ENCODE assay signal across 30 cellular contexts in genomic region chr10:132739225-132739613, GRCh38. TPM values are rescaled to one million over a fixed set of nuclear protein-coding genes. Genes with fewer than 3 reads are reported as not detected.
DNase-seq lines count a peak whose midpoint lies in the region; ATAC-seq, FAIRE-seq and TF ChIP-seq lines count a peak whose summit lies in the region.
"Had no signal": no experiment of that assay in that cellular context is flagged by ENCODE, and none has a peak within 500 bp of the region (broad histone marks: within the 10 kb centered on the region; RNA-seq: fewer than 3 reads in every experiment).

No MANE protein-coding gene starts in this region.

- H3K36me3 ChIP-seq in H1 (ENCODE audit: control insufficient read depth in 2 of 4, insufficient read depth in 4 of 4, low read length in 3 of 4) (no peaks in the 10 kb centered on the region), mucosa of descending colon (ENCODE audit: low read depth) (no peaks in the 10 kb centered on the region)
- H3K36me3 ChIP-seq: BE2C had no signal

- H3K23ac ChIP-seq in H1 (ENCODE audit: insufficient read length), result no peak overlapping the region

- no peaks in the 10 kb centered on the region for H3K27me3 ChIP-seq in H1 (replicated peaks in 1 of 4; ENCODE audit: control insufficient read depth in 3 of 4, extremely low read depth in 1 of 4, insufficient read depth in 3 of 4, low read length in 3 of 4)
- H3K27me3 ChIP-seq: BE2C had no signal

- no peaks in the 10 kb centered on the region for H3K79me2 ChIP-seq in H1 (ENCODE audit: control insufficient read depth in 1 of 2, insufficient read depth in 2 of 2, low read length in 2 of 2)

- FAIRE-seq in H1 (lab: Jason Lieb, UNC), result no peak
- FAIRE-seq: GM12878, HepG2 had no signal

- H2BK5ac ChIP-seq in H1 (ENCODE audit: low read depth, low read length), result no peak overlapping the region

- H3K9me3 ChIP-seq in H1 (ENCODE audit: insufficient read depth in 2 of 2, low read depth in 1 of 2, low read length in 1 of 2), result no peaks in the 10 kb centered on the region
- H3K9me3 ChIP-seq in mucosa of descending colon, result no peaks in the 10 kb centered on the region
- H3K9me3 ChIP-seq: BE2C had no signal

- TF ChIP-seq CTCF in H1 (IDR thresholded peaks at IDR 0.05; ENCODE audit: control extremely low read depth in 1 of 3, insufficient read depth in 1 of 3, low read depth in 1 of 3, low read length in 3 of 3) (no peak), mucosa of descending colon (IDR thresholded peaks at IDR 0.05) (no peak)

- no peaks in the 10 kb centered on the region for H3K23me2 ChIP-seq in H1 (ENCODE audit: low read depth, low read length)

- H4K5ac ChIP-seq in H1 (ENCODE audit: insufficient read length, low read depth, low read length), result no peak overlapping the region

- H2BK12ac ChIP-seq in H1 (ENCODE audit: low read depth, low read length), result no peak overlapping the region

- no peak overlapping the region for H4K91ac ChIP-seq in H1 (replicated peaks; ENCODE audit: insufficient read length, low read length)

- H4K20me1 ChIP-seq in H1 (replicated peaks in 1 of 2; ENCODE audit: control insufficient read depth in 1 of 2, insufficient read depth in 2 of 2, low read length in 2 of 2), result peaks cover 2 to 5% of the 10 kb centered on the region in 2 experiments

- intact Hi-C loops in mucosa of descending colon (cut with DNase I, micrococcal nuclease), result no loop called here

- H3K4me1 ChIP-seq in H1 (replicated peaks in 1 of 4; ENCODE audit: control insufficient read depth in 3 of 4, insufficient read depth in 4 of 4, low read length in 3 of 4) (peaks cover 0 to 22% (median 8%) of the 10 kb centered on the region in 4 experiments; a peak in 5 of 7 replicates), mucosa of descending colon (ENCODE audit: low read depth) (peaks cover 6% of the 10 kb centered on the region)

- H3K27ac ChIP-seq in H1 (ENCODE audit: low read depth, low read length), result no peak overlapping the region

- peak overlapping the region; percentile 17 for H4K8ac ChIP-seq in H1 (ENCODE audit: extremely low read depth, insufficient read depth, low read length)

- no peak overlapping the region for H2AFZ ChIP-seq in H1 (ENCODE audit: low read length)

- H3K79me1 ChIP-seq in H1 (ENCODE audit: low read depth, low read length), result no peaks in the 10 kb centered on the region; the same call in 1 of the 2 replicates

- POLR2A ChIA-PET in H1 (lab: Charles Lee; ENCODE audit: partially characterized antibody), result interaction anchor here (0.9 kb wide), 1 partner anchor 9 kb away, joined by 4 read pairs; no protein-coding TSS in a partner anchor

- no peak overlapping the region for H3K4ac ChIP-seq in H1 (replicated peaks; ENCODE audit: insufficient read length, low read depth, low read length)

- no peak overlapping the region for H3K4me2 ChIP-seq in H1 (ENCODE audit: insufficient read depth in 1 of 2, low read depth in 2 of 2, low read length in 2 of 2)

- H3K9ac ChIP-seq in H1 (replicated peaks in 1 of 4; ENCODE audit: extremely low read depth in 1 of 4, low read depth in 3 of 4, low read length in 3 of 4), result no peak overlapping the region

- no peak overlapping the region for H3K56ac ChIP-seq in H1 (replicated peaks; ENCODE audit: insufficient read length, low read depth, low read length)

- no peak overlapping the region for H2BK120ac ChIP-seq in H1 (replicated peaks; ENCODE audit: low read depth, low read length)

- CTCF ChIA-PET in H1 (lab: Charles Lee; ENCODE audit: partially characterized antibody), result interaction anchor here (1.0 to 1.4 kb wide), 3 partner anchors 10 to 288 kb away, joined by 3 read pairs; no protein-coding TSS in a partner anchor

- no peak for TF ChIP-seq EP300 in H1 (IDR thresholded peaks at IDR 0.05; ENCODE audit: borderline replicate concordance in 1 of 2, low read depth in 2 of 2, low read length in 2 of 2)

- DNase-seq in NCI-H2171 treated with DMSO at 0.1 percent for 48 hours (lab: John Stamatoyannopoulos, UW) (peak; percentile 38), NCI-H2171 (lab: John Stamatoyannopoulos, UW) (no peak), H1 (ENCODE audit: low read depth in 1 of 2, low spot score in 2 of 2) (no peak), retina (peak; percentile 47), NCI-H748 (lab: John Stamatoyannopoulos, UW; ENCODE audit: unreplicated experiment) (no peak), mucosa of descending colon (no peak), iPS-NIHi11 (ENCODE audit: low spot score) (no peak), SW480 (ENCODE audit: low spot score) (no peak)
- DNase-seq: 8988T; ACHN; BE2C; CD4-positive, CD25-positive, alpha-beta regulatory T cell; DMS53; GOT3; HCEC 1CT; Karpas-422; NCI-H1092 treated with DMSO at 0.1 percent for 48 hours; NCI-H1436; NCI-H187; NCI-H446; NCI-H524 treated with DMSO at 0.1 percent for 48 hours; NCI-H82; NK-92 treated with Interleukin-12 subunit alpha and Interleukin-12 subunit beta, amount 100 ng/mL, for 24 hours; PC-3 had no signal

- no peak for TF ChIP-seq RAD21 in H1 (IDR thresholded peaks at IDR 0.05 in 1 of 2, conservative IDR thresholded peaks at IDR 0.05 in 1 of 2; ENCODE audit: low read depth in 2 of 2, low read length in 2 of 2)

- H3K18ac ChIP-seq in H1 (ENCODE audit: extremely low read depth, low read length), result no peak overlapping the region

- no peak overlapping the region for H2AK5ac ChIP-seq in H1 (ENCODE audit: low read depth, low read length)

- H3K4me3 ChIP-seq in H1 (ENCODE audit: extremely low read depth in 1 of 4, insufficient read depth in 2 of 4, low read depth in 3 of 4, low read length in 4 of 4) (no peak overlapping the region), mucosa of descending colon (no peak overlapping the region)
- H3K4me3 ChIP-seq: GM12878 had no signal

- WGBS in H1 (ENCODE audit: extremely low coverage in 1 of 2, insufficient coverage in 1 of 2, insufficient read length in 1 of 2, insufficient replicate concordance in 2 of 2, low coverage in 1 of 2, low lambda C conversion rate in 2 of 2, missing lambda C conversion rate in 1 of 2), 2 experiments, result 84% methylated on average over 14 of the region's 14 CpGs; no CpG with 5 or more reads in 1 of the 2 experiments

- ATAC-seq in mucosa of descending colon, result no peak
- ATAC-seq: GM12878, HepG2, PC-3, SK-N-SH treated with all-trans-retinoic acid at 6 μM for 48 hours had no signal

- H3K14ac ChIP-seq in H1 (ENCODE audit: insufficient read length), result no peak overlapping the region

- H2BK20ac ChIP-seq in H1 (ENCODE audit: low read length), result no peak overlapping the region

- no peak for TF ChIP-seq POLR2A in H1 (IDR thresholded peaks at IDR 0.05; ENCODE audit: control extremely low read depth in 1 of 2, low read depth in 2 of 2, low read length in 2 of 2)

- H2BK15ac ChIP-seq in H1 (ENCODE audit: low read length), result no peak overlapping the region

TF ChIP-seq in H1, 55 proteins besides CTCF, POLR2A, EP300 and RAD21:
- TF ChIP-seq SIRT6 (IDR thresholded peaks at IDR 0.05; ENCODE audit: low read length) (no peak), POU5F1 (IDR thresholded peaks at IDR 0.05; ENCODE audit: low read depth, low read length) (no peak)

RNA-seq across cellular contexts. Expression of gene NKX6-2, which starts 46.7 kb away (rescaled TPM):
- not detected in 2 replicates for total RNA-seq in H1 (2021; fragmentation: NEBNext Ultra II Directional; extraction: Animal tissue kit (Norgen Biotek cat#: 25700))
- 0.06 and 0.14 TPM in 2 replicates for polyA plus RNA-seq in H1 (2011; rRNA removed)
- 0.09 TPM for polyA plus RNA-seq in H1 (2011; cell fraction: cytosol; rRNA removed)
- polyA plus RNA-seq in H1 (2011; cell fraction: nucleus; rRNA removed), result 0.11 TPM
- polyA plus RNA-seq in H1 (2012, experiment 1 of 2), result 2.4 to 6.7 TPM (median 4.4 TPM) in 4 replicates
- 0.08 TPM for polyA plus RNA-seq in H1 (2012, experiment 2 of 2)
- not detected for polyA plus RNA-seq in H1 (2013, experiment 1 of 2)
- not detected for polyA plus RNA-seq in H1 (2013, experiment 2 of 2)
- polyA minus RNA-seq in H1 (2011; rRNA and poly(A)+ RNA removed), result not detected in 2 replicates
- not detected for polyA minus RNA-seq in H1 (2011; cell fraction: cytosol; rRNA and poly(A)+ RNA removed)
- polyA minus RNA-seq in H1 (2011; cell fraction: nucleus; rRNA and poly(A)+ RNA removed), result not detected
- not detected for total RNA-seq in mucosa of descending colon
- total RNA-seq: CD4-positive, CD25-positive, alpha-beta regulatory T cell; G401; GM12878; HepG2; HT1080; M059J; PC-3 had no signal
- polyA plus RNA-seq: HepG2 had no signal

Comparison
In these comparisons a context has a peak if more than half of its experiments do, and no peak if none do; other contexts are left out.
1. DNase-seq: peak in NCI-H2171 treated with DMSO at 0.1 percent for 48 hours (single experiment) and retina (single experiment); none in NCI-H2171 (single experiment), H1 (0 of 2), NCI-H748 (single experiment), mucosa of descending colon (0 of 3), iPS-NIHi11 (single experiment) and SW480 (single experiment).